10 cellular contexts compared by ENCODE assay signal in genomic region chr4:123350191-123350544, GRCh38. TPM values are rescaled to one million over a fixed set of nuclear protein-coding genes. Genes with fewer than 3 reads are reported as not detected.
DNase-seq lines count a peak whose midpoint lies in the region; ATAC-seq and TF ChIP-seq lines count a peak whose summit lies in the region.
"Had no signal": no experiment of that assay in that cellular context is flagged by ENCODE, and none has a peak within 500 bp of the region (broad histone marks: within the 10 kb centered on the region; RNA-seq: fewer than 3 reads in every experiment).

No MANE protein-coding gene starts in this region.

- H3K4me1 ChIP-seq in DOHH2 (ENCODE audit: control insufficient read depth, low read length): no peaks in the 10 kb centered on the region; the same call in 1 of the 2 replicates
- peaks cover 0 to 18% (median 5%) of the 10 kb centered on the region in 3 donors for H3K4me1 ChIP-seq in gastroesophageal sphincter

- H3K27me3 Mint-ChIP-seq in activated CD8-positive, alpha-beta T cell treated with anti-CD3 and anti-CD28 coated beads for 36 hours: peaks cover 3% of the 10 kb centered on the region

- TF ChIP-seq CTCF in DOHH2 (IDR thresholded peaks at IDR 0.05; ENCODE audit: low read depth, low read length, poor library complexity, severe bottlenecking): peak; percentile 14
- TF ChIP-seq CTCF in activated CD8-positive, alpha-beta T cell treated with anti-CD3 and anti-CD28 coated beads for 36 hours (IDR thresholded peaks at IDR 0.05): peak; percentile 12
- no peak for TF ChIP-seq CTCF in gastroesophageal sphincter (IDR thresholded peaks at IDR 0.05)

- no peak for TF ChIP-seq EP300 in gastroesophageal sphincter (IDR thresholded peaks at IDR 0.05)

- H3K27ac ChIP-seq in DOHH2 (ENCODE audit: low read depth, low read length) (no peak overlapping the region), KOPT-K1 (ENCODE audit: low read depth, low read length, poor library complexity, severe bottlenecking) (peak overlapping the region; percentile 66), gastroesophageal sphincter (no peak overlapping the region)

- H3K4me1 Mint-ChIP-seq in activated CD8-positive, alpha-beta T cell treated with anti-CD3 and anti-CD28 coated beads for 36 hours (ENCODE audit: low read depth): peaks cover 8% of the 10 kb centered on the region

- H4K20me1 ChIP-seq in DOHH2 (ENCODE audit: control insufficient read depth, insufficient read depth, low read depth, low read length): no peaks in the 10 kb centered on the region

- H3K4me3 Mint-ChIP-seq in activated CD8-positive, alpha-beta T cell treated with anti-CD3 and anti-CD28 coated beads for 36 hours: no peak overlapping the region
- H3K4me3 Mint-ChIP-seq: HFFc6, neural crest cell had no signal

- H3F3A ChIP-seq in DOHH2 (ENCODE audit: control insufficient read depth, insufficient read depth): no peaks in the 10 kb centered on the region

- no peak overlapping the region for H3K27ac Mint-ChIP-seq in activated CD8-positive, alpha-beta T cell treated with anti-CD3 and anti-CD28 coated beads for 36 hours
- H3K27ac Mint-ChIP-seq: HFFc6 had no signal

- no peak for TF ChIP-seq POLR2A in GM18505 (IDR thresholded peaks at IDR 0.05; ENCODE audit: borderline replicate concordance, extremely low read depth, insufficient read depth, insufficient read length)
- TF ChIP-seq POLR2A in gastroesophageal sphincter (IDR thresholded peaks at IDR 0.05): no peak

- H3K9me3 Mint-ChIP-seq in activated CD8-positive, alpha-beta T cell treated with anti-CD3 and anti-CD28 coated beads for 36 hours: no peaks in the 10 kb centered on the region
- H3K9me3 Mint-ChIP-seq: HFFc6 had no signal

- H3K9me2 ChIP-seq in DOHH2 (replicated peaks; ENCODE audit: control insufficient read depth, low read length): no peaks in the 10 kb centered on the region

- 77 to 80% methylated on average over 5 of the region's 5 CpGs for WGBS in gastroesophageal sphincter (ENCODE audit: low coverage in 1 of 2), 2 donors

- no peaks in the 10 kb centered on the region for H3K9me3 ChIP-seq in DOHH2 (ENCODE audit: control insufficient read depth, insufficient read depth, low read length)
- no peaks in the 10 kb centered on the region for H3K9me3 ChIP-seq in KOPT-K1 (ENCODE audit: insufficient read depth, low read length, poor library complexity, severe bottlenecking)
- no peaks in the 10 kb centered on the region for H3K9me3 ChIP-seq in gastroesophageal sphincter

- H3K27me3 ChIP-seq in DOHH2 (ENCODE audit: control insufficient read depth, low read length): 0 out of 2 replicates have a peak, but pooled peaks cover 2% of the 10 kb centered on the region
- no peaks in the 10 kb centered on the region for H3K27me3 ChIP-seq in gastroesophageal sphincter

- ATAC-seq in activated CD8-positive, alpha-beta T cell treated with anti-CD3 and anti-CD28 coated beads for 36 hours: peak; percentile 37
- no peak for ATAC-seq in GM18505 (IDR thresholded peaks at IDR 0.05; ENCODE audit: unreplicated experiment)
- no peak for ATAC-seq in HG03521 (IDR thresholded peaks at IDR 0.05; ENCODE audit: unreplicated experiment)
- ATAC-seq in gastroesophageal sphincter: no peak

- peak; percentile 8 for DNase-seq in activated CD8-positive, alpha-beta T cell treated with anti-CD3 and anti-CD28 coated beads for 36 hours
- DNase-seq in kidney tubule cell (ENCODE audit: low spot score) (peak; percentile 54), SHP77 treated with DMSO at 0.1 percent for 48 hours (lab: John Stamatoyannopoulos, UW) (no peak)
- DNase-seq: HFFc6 had no signal

- intact Hi-C loops in activated CD8-positive, alpha-beta T cell treated with anti-CD3 and anti-CD28 coated beads for 36 hours (cut with micrococcal nuclease): no loop called here

- no peak overlapping the region for H3K4me3 ChIP-seq in DOHH2 (ENCODE audit: low read length)
- no peak overlapping the region for H3K4me3 ChIP-seq in gastroesophageal sphincter

- CTCF ChIA-PET in activated CD8-positive, alpha-beta T cell treated with anti-CD3 and anti-CD28 coated beads for 36 hours (lab: Charles Lee): interaction anchor here (1.2 to 1.3 kb wide), 2 partner anchors 9 to 20 kb away, joined by 3 to 6 read pairs; no protein-coding TSS in a partner anchor

- H3K36me3 Mint-ChIP-seq in activated CD8-positive, alpha-beta T cell treated with anti-CD3 and anti-CD28 coated beads for 36 hours (ENCODE audit: low read depth): no peaks in the 10 kb centered on the region

- POLR2A ChIA-PET in activated CD8-positive, alpha-beta T cell treated with anti-CD3 and anti-CD28 coated beads for 36 hours (lab: Charles Lee): no interaction called here

- H3K4me2 ChIP-seq in DOHH2 (ENCODE audit: low read length): no peak overlapping the region

- no peaks in the 10 kb centered on the region for H3K79me2 ChIP-seq in DOHH2 (ENCODE audit: control insufficient read depth, low read length)

- H3K36me3 ChIP-seq in DOHH2 (ENCODE audit: control insufficient read depth, low read length) (no peaks in the 10 kb centered on the region), KOPT-K1 (ENCODE audit: insufficient read depth, low read length) (no peaks in the 10 kb centered on the region), gastroesophageal sphincter (no peaks in the 10 kb centered on the region)

RNA-seq across cellular contexts. Expression of gene SPRY1, which starts 46.4 kb away (rescaled TPM):
- total RNA-seq in activated CD8-positive, alpha-beta T cell treated with anti-CD3 and anti-CD28 coated beads for 36 hours: 100 to 1,000 TPM; 137 to 144 TPM
- 100 to 1,000 TPM in 2 of 4 donors, 10 to 100 TPM in 2; 79.3 to 118 (median 98.4) TPM for total RNA-seq in gastroesophageal sphincter

Comparison
In these comparisons a context has a peak if more than half of its experiments do, and no peak if none do; other contexts are left out.
1. CTCF ChIP-seq: peak in DOHH2 (single experiment) and activated CD8-positive, alpha-beta T cell treated with anti-CD3 and anti-CD28 coated beads for 36 hours (single experiment); none in gastroesophageal sphincter (0 of 4).